In genomic region chr2:69741281-69742169, GRCh38 we compare ENCODE assay signal across 1 cellular context.
TF ChIP-seq lines count a peak whose summit lies in the region.

ANXA4 (plus strand) TSS chr2:69742134; CDS start chr2:69781566, 39,432 bp downstream.

TF ChIP-seq in HepG2, 621 proteins besides CTCF, POLR2A, EP300 and RAD21 (continued from another document and continues in another):
- TF ChIP-seq, protein P1, sequence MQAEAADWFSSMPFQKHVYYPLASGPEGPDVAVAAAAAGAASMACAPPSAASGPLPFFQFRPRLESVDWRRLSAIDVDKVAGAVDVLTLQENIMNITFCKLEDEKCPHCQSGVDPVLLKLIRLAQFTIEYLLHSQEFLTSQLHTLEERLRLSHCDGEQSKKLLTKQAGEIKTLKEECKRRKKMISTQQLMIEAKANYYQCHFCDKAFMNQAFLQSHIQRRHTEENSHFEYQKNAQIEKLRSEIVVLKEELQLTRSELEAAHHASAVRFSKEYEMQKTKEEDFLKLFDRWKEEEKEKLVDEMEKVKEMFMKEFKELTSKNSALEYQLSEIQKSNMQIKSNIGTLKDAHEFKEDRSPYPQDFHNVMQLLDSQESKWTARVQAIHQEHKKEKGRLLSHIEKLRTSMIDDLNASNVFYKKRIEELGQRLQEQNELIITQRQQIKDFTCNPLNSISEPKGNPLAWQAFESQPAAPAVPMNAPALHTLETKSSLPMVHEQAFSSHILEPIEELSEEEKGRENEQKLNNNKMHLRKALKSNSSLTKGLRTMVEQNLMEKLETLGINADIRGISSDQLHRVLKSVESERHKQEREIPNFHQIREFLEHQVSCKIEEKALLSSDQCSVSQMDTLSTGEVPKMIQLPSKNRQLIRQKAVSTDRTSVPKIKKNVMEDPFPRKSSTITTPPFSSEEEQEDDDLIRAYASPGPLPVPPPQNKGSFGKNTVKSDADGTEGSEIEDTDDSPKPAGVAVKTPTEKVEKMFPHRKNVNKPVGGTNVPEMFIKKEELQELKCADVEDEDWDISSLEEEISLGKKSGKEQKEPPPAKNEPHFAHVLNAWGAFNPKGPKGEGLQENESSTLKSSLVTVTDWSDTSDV (CRISPR knock-in tag; IDR thresholded peaks at IDR 0.05), result peak; percentile 63
- TF ChIP-seq ZNF710 (CRISPR knock-in tag; IDR thresholded peaks at IDR 0.05; ENCODE audit: borderline replicate concordance) (peak; percentile 47), HNF4A (CRISPR knock-in tag; IDR thresholded peaks at IDR 0.05) (peak; percentile 6; the same call in 1 of the 2 replicates), ZNF563 (CRISPR knock-in tag; IDR thresholded peaks at IDR 0.05) (peak; percentile 88; the same call in 1 of the 2 replicates), RELA (CRISPR knock-in tag; IDR thresholded peaks at IDR 0.05) (peak; percentile 38; the same call in 1 of the 2 replicates), ZNF441 (CRISPR knock-in tag; IDR thresholded peaks at IDR 0.05; ENCODE audit: borderline replicate concordance) (peak; percentile 80), ZNF577 (CRISPR knock-in tag; IDR thresholded peaks at IDR 0.05; ENCODE audit: borderline replicate concordance, low read depth) (no peak), KLF15 (CRISPR knock-in tag; IDR thresholded peaks at IDR 0.05; ENCODE audit: borderline replicate concordance) (peak; percentile 95), HNRNPH1 (optimal IDR thresholded peaks at IDR 0.05; ENCODE audit: low read depth, low read length) (no peak), HOXA3 (CRISPR knock-in tag; IDR thresholded peaks at IDR 0.05) (peak; percentile 71), HOXA9 (CRISPR knock-in tag; IDR thresholded peaks at IDR 0.05; ENCODE audit: borderline replicate concordance) (no peak; the same call in 1 of the 2 replicates), RERE (CRISPR knock-in tag; IDR thresholded peaks at IDR 0.05; ENCODE audit: low read depth) (peak; percentile 57), AGO2 (optimal IDR thresholded peaks at IDR 0.05; ENCODE audit: low read depth, low read length) (peak; percentile 93), MEIS1 (CRISPR knock-in tag; IDR thresholded peaks at IDR 0.05; ENCODE audit: borderline replicate concordance) (peak; percentile 68), THAP7 (CRISPR knock-in tag; IDR thresholded peaks at IDR 0.05) (peak; percentile 93), POLR2G (IDR thresholded peaks at IDR 0.05; ENCODE audit: low read depth, low read length) (peak; percentile 93), THYN1 (CRISPR knock-in tag; IDR thresholded peaks at IDR 0.05; ENCODE audit: borderline replicate concordance, low read depth) (no peak), ZNF644 (CRISPR knock-in tag; IDR thresholded peaks at IDR 0.05; ENCODE audit: low read depth) (0 out of 2 replicates have a peak, but pooled peaks have one; percentile 6), NFIB (CRISPR knock-in tag; IDR thresholded peaks at IDR 0.05; ENCODE audit: borderline replicate concordance) (no peak), ZBTB1 (CRISPR knock-in tag; IDR thresholded peaks at IDR 0.05; ENCODE audit: borderline replicate concordance) (no peak)
- TF ChIP-seq, protein P2, sequence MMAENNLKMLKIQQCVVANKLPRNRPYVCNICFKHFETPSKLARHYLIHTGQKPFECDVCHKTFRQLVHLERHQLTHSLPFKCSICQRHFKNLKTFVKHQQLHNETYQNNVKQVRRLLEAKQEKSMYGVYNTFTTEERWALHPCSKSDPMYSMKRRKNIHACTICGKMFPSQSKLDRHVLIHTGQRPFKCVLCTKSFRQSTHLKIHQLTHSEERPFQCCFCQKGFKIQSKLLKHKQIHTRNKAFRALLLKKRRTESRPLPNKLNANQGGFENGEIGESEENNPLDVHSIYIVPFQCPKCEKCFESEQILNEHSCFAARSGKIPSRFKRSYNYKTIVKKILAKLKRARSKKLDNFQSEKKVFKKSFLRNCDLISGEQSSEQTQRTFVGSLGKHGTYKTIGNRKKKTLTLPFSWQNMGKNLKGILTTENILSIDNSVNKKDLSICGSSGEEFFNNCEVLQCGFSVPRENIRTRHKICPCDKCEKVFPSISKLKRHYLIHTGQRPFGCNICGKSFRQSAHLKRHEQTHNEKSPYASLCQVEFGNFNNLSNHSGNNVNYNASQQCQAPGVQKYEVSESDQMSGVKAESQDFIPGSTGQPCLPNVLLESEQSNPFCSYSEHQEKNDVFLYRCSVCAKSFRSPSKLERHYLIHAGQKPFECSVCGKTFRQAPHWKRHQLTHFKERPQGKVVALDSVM (CRISPR knock-in tag; IDR thresholded peaks at IDR 0.05), result no peak
- TF ChIP-seq, protein P3, sequence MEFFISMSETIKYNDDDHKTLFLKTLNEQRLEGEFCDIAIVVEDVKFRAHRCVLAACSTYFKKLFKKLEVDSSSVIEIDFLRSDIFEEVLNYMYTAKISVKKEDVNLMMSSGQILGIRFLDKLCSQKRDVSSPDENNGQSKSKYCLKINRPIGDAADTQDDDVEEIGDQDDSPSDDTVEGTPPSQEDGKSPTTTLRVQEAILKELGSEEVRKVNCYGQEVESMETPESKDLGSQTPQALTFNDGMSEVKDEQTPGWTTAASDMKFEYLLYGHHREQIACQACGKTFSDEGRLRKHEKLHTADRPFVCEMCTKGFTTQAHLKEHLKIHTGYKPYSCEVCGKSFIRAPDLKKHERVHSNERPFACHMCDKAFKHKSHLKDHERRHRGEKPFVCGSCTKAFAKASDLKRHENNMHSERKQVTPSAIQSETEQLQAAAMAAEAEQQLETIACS (CRISPR knock-in tag; IDR thresholded peaks at IDR 0.05), result peak; percentile 30; the same call in 1 of the 2 replicates
- TF ChIP-seq, protein P4, sequence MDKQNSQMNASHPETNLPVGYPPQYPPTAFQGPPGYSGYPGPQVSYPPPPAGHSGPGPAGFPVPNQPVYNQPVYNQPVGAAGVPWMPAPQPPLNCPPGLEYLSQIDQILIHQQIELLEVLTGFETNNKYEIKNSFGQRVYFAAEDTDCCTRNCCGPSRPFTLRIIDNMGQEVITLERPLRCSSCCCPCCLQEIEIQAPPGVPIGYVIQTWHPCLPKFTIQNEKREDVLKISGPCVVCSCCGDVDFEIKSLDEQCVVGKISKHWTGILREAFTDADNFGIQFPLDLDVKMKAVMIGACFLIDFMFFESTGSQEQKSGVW (CRISPR knock-in tag; IDR thresholded peaks at IDR 0.05; ENCODE audit: borderline replicate concordance), result no peak
- TF ChIP-seq, protein P5, sequence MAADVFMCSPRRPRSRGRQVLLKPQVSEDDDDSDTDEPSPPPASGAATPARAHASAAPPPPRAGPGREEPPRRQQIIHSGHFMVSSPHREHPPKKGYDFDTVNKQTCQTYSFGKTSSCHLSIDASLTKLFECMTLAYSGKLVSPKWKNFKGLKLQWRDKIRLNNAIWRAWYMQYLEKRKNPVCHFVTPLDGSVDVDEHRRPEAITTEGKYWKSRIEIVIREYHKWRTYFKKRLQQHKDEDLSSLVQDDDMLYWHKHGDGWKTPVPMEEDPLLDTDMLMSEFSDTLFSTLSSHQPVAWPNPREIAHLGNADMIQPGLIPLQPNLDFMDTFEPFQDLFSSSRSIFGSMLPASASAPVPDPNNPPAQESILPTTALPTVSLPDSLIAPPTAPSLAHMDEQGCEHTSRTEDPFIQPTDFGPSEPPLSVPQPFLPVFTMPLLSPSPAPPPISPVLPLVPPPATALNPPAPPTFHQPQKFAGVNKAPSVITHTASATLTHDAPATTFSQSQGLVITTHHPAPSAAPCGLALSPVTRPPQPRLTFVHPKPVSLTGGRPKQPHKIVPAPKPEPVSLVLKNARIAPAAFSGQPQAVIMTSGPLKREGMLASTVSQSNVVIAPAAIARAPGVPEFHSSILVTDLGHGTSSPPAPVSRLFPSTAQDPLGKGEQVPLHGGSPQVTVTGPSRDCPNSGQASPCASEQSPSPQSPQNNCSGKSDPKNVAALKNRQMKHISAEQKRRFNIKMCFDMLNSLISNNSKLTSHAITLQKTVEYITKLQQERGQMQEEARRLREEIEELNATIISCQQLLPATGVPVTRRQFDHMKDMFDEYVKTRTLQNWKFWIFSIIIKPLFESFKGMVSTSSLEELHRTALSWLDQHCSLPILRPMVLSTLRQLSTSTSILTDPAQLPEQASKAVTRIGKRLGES (CRISPR knock-in tag; IDR thresholded peaks at IDR 0.05; ENCODE audit: borderline replicate concordance), result peak; percentile 13
- TF ChIP-seq, protein P6, sequence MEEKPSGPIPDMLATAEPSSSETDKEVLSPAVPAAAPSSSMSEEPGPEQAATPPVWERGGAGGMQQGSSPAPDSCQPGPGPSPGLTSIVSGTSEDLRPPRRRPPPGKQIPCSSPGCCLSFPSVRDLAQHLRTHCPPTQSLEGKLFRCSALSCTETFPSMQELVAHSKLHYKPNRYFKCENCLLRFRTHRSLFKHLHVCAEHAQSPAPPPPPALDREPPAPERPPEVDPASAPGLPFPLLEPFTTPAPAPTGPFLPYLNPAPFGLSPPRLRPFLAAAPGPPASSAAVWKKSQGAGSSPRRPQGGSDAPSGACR (CRISPR knock-in tag; IDR thresholded peaks at IDR 0.05), result peak; percentile 88
- TF ChIP-seq, protein P7, sequence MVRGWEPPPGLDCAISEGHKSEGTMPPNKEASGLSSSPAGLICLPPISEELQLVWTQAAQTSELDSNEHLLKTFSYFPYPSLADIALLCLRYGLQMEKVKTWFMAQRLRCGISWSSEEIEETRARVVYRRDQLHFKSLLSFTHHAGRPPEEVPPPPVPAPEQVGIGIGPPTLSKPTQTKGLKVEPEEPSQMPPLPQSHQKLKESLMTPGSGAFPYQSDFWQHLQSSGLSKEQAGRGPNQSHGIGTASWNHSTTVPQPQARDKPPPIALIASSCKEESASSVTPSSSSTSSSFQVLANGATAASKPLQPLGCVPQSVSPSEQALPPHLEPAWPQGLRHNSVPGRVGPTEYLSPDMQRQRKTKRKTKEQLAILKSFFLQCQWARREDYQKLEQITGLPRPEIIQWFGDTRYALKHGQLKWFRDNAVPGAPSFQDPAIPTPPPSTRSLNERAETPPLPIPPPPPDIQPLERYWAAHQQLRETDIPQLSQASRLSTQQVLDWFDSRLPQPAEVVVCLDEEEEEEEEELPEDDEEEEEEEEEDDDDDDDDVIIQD (CRISPR knock-in tag; IDR thresholded peaks at IDR 0.05; ENCODE audit: low read depth), result peak; percentile 36; the same call in 1 of the 2 replicates
- TF ChIP-seq, protein P8, sequence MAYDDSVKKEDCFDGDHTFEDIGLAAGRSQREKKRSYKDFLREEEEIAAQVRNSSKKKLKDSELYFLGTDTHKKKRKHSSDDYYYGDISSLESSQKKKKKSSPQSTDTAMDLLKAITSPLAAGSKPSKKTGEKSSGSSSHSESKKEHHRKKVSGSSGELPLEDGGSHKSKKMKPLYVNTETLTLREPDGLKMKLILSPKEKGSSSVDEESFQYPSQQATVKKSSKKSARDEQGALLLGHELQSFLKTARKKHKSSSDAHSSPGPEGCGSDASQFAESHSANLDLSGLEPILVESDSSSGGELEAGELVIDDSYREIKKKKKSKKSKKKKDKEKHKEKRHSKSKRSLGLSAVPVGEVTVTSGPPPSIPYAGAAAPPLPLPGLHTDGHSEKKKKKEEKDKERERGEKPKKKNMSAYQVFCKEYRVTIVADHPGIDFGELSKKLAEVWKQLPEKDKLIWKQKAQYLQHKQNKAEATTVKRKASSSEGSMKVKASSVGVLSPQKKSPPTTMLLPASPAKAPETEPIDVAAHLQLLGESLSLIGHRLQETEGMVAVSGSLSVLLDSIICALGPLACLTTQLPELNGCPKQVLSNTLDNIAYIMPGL (CRISPR knock-in tag; IDR thresholded peaks at IDR 0.05; ENCODE audit: borderline replicate concordance in 1 of 2, low read depth in 1 of 2), result peak; percentile 81 to 97; a peak in 3 of 4 replicates
